8 cellular contexts compared by ENCODE assay signal in genomic region chr22:42614312-42615091, GRCh38. TPM values are rescaled to one million over a fixed set of nuclear protein-coding genes. Genes with fewer than 3 reads are reported as not detected.
DNase-seq lines count a peak whose midpoint lies in the region; ATAC-seq and TF ChIP-seq lines count a peak whose summit lies in the region.

TSS of gene POLDIP3 (minus strand) at chr22:42614883. CDS start at chr22:42614857, 26 bp downstream.

- H3K4me3 Mint-ChIP-seq in Caco-2 (ENCODE audit: unreplicated experiment) (peak within 1 kb of the TSS; percentile 85), memory B cell (peak within 1 kb of the TSS; percentile 89)

- H3K36me3 Mint-ChIP-seq in Caco-2 (ENCODE audit: insufficient read depth, unreplicated experiment) (peaks cover 61% of the 10 kb centered on the region), memory B cell (peaks cover 6% of the 10 kb centered on the region)

- peak; percentile 60 for ATAC-seq in GM21360 (IDR thresholded peaks at IDR 0.05; ENCODE audit: unreplicated experiment)
- ATAC-seq in memory B cell (ENCODE audit: low read depth) = peak; percentile 66

- CTCF ChIA-PET in Caco-2 (lab: Charles Lee) = interaction anchor here (0.6 to 1.0 kb wide), 2 partner anchors 242 to 1987 kb away, joined by 3 read pairs; partner anchors contain the start of gene ARFGAP3
- CTCF ChIA-PET in activated CD8-positive, alpha-beta memory T cell treated with anti-CD3 and anti-CD28 coated beads for 36 hours (lab: Charles Lee) = interaction anchor here (0.9 to 1.0 kb wide), 2 partner anchors 35 to 242 kb away, joined by 3 to 4 read pairs; partner anchors contain the start of genes ARFGAP3 and CYB5R3

- POLR2A ChIA-PET in Caco-2 (lab: Charles Lee) = interaction anchor here (0.5 to 1.3 kb wide), 8 partner anchors 11 to 245 kb away, joined by 3 to 7 read pairs (median 4); partner anchors contain the start of gene CYB5R3
- POLR2A ChIA-PET in activated CD8-positive, alpha-beta memory T cell treated with anti-CD3 and anti-CD28 coated beads for 36 hours (lab: Charles Lee) = interaction anchor here (0.6 to 3.3 kb wide), 10 partner anchors 33 to 674 kb away, joined by 3 to 22 read pairs (median 4); partner anchors contain the start of genes CYB5R3 and NDUFA6

- H3K4me3 ChIP-seq in Caco-2 (ENCODE audit: low read depth, low read length) = peak within 1 kb of the TSS; percentile 55
- peak within 1 kb of the TSS; percentile 75 for H3K4me3 ChIP-seq in effector memory CD4-positive, alpha-beta T cell (ENCODE audit: insufficient read depth, low read depth, low read length, poor library complexity, severe bottlenecking)

- no peaks in the 10 kb centered on the region for H3K9me3 ChIP-seq in Caco-2
- H3K9me3 ChIP-seq in effector memory CD4-positive, alpha-beta T cell (ENCODE audit: control insufficient read depth, low read length) = no peaks in the 10 kb centered on the region

- H3K9me3 Mint-ChIP-seq in Caco-2 (ENCODE audit: unreplicated experiment) (no peaks in the 10 kb centered on the region), memory B cell (no peaks in the 10 kb centered on the region)

- H3K27ac Mint-ChIP-seq in Caco-2 (ENCODE audit: unreplicated experiment) (peak within 1 kb of the TSS; percentile 100), memory B cell (peak within 1 kb of the TSS; percentile 100)

- H3K27ac ChIP-seq in effector memory CD4-positive, alpha-beta T cell (ENCODE audit: insufficient read depth, low read length, poor library complexity, severe bottlenecking) = peak within 1 kb of the TSS; percentile 94

- H3K4me1 Mint-ChIP-seq in Caco-2 (ENCODE audit: low read depth, unreplicated experiment) (peaks cover 8% of the 10 kb centered on the region), memory B cell (peaks cover 28% of the 10 kb centered on the region)

- H3K4me1 ChIP-seq in Caco-2 = peaks cover 5% of the 10 kb centered on the region; the same call in 1 of the 2 replicates
- peaks cover 44% of the 10 kb centered on the region for H3K4me1 ChIP-seq in effector memory CD4-positive, alpha-beta T cell (ENCODE audit: control insufficient read depth, insufficient read depth, low read length, poor library complexity, severe bottlenecking)

- intact Hi-C loops in Caco-2 (cut with micrococcal nuclease; ENCODE audit: unreplicated experiment) = loop anchor here (1.0 to 10.0 kb wide), 2 partner anchors 81 to 540 kb away; partner anchors contain the start of genes NAGA, PHETA2 and SMDT1

- no TSS peak for BruUV-seq in Caco-2 (replicated peaks; lab: Mats Ljungman, UMichigan)

- H3K27me3 ChIP-seq in Caco-2 (replicated peaks; ENCODE audit: control insufficient read depth, insufficient read depth, low read length) = no peaks in the 10 kb centered on the region
- no peaks in the 10 kb centered on the region for H3K27me3 ChIP-seq in effector memory CD4-positive, alpha-beta T cell (replicated peaks; ENCODE audit: control insufficient read depth, insufficient read depth, low read length, poor library complexity, severe bottlenecking)

- TF ChIP-seq CTCF in Caco-2 (IDR thresholded peaks at IDR 0.05; ENCODE audit: insufficient read depth in 1 of 2, low read depth in 1 of 2, low read length in 1 of 2, severe bottlenecking in 1 of 2, unreplicated experiment in 1 of 2) = peak in 1 of 2 experiments; percentile 45

- H3K27me3 Mint-ChIP-seq in Caco-2 (ENCODE audit: insufficient read depth, unreplicated experiment) (no peaks in the 10 kb centered on the region), memory B cell (no peaks in the 10 kb centered on the region)

- no peaks in the 10 kb centered on the region; the same call in none of the 2 replicates for H3K36me3 ChIP-seq in Caco-2 (ENCODE audit: control insufficient read depth, insufficient read depth, low read length)
- peaks cover 6% of the 10 kb centered on the region for H3K36me3 ChIP-seq in effector memory CD4-positive, alpha-beta T cell (ENCODE audit: control insufficient read depth, insufficient read depth, low read length)

- DNase-seq in Caco-2 (peak; percentile 98), HT1080 (ENCODE audit: low read depth) (peak; percentile 94), NOMO-1 (lab: John Stamatoyannopoulos, UW; ENCODE audit: unreplicated experiment in 2 of 2) (peak; percentile 90 to 95), memory B cell (ENCODE audit: low spot score in 2 of 2) (peak; percentile 97)
- peak; percentile 96 to 99 (median 98) for DNase-seq in effector memory CD4-positive, alpha-beta T cell
- peak; percentile 98 for DNase-seq in stimulated activated CD8-positive, alpha-beta memory T cell treated with anti-CD3 and anti-CD28 coated beads, Interleukin-12 subunit alpha, Interleukin-12 subunit beta, amount 100 ng/mL, for 24 hours (ENCODE audit: extremely low read depth)

RNA-seq across cellular contexts. Expression of gene POLDIP3, which starts in this region (rescaled TPM):
- total RNA-seq in Caco-2 (2022) = 70.0 and 70.8 TPM in 2 replicates
- 46.4 and 58.3 TPM in 2 replicates for total RNA-seq in HT1080 (2014; rRNA removed; shearing (Covaris generic))
- polyA plus RNA-seq in HT1080 (2015; cell fraction: cytosol; rRNA removed) = 40.2 and 44.2 TPM in 2 replicates
- polyA plus RNA-seq in HT1080 (2015; cell fraction: nucleus; rRNA removed) = 59.8 and 60.0 TPM in 2 replicates
- 10 to 100 TPM; 71.5 to 72.5 TPM for total RNA-seq in activated CD8-positive, alpha-beta memory T cell treated with anti-CD3 and anti-CD28 coated beads for 36 hours

Comparison
In these comparisons a context has a peak if more than half of its experiments do, and no peak if none do; other contexts are left out.
1. Peak in every context shown above with its lines: DNase-seq, ATAC-seq, H3K4me3 ChIP-seq and H3K27ac ChIP-seq.